Comparison of ENCODE assay signal across 26 cellular contexts in genomic region chrX:106931831-106932491, GRCh38. TPM values are rescaled to one million over a fixed set of nuclear protein-coding genes. Genes with fewer than 3 reads are reported as not detected.
DNase-seq lines count a peak whose midpoint lies in the region; ATAC-seq, FAIRE-seq and TF ChIP-seq lines count a peak whose summit lies in the region.
"Had no signal": no experiment of that assay in that cellular context is flagged by ENCODE, and none has a peak within 500 bp of the region (broad histone marks: within the 10 kb centered on the region; RNA-seq: fewer than 3 reads in every experiment).

No MANE protein-coding gene starts in this region.

- H3K36me3 ChIP-seq in HUES6 (ENCODE audit: control insufficient read depth, insufficient read depth, low read length) = no peaks in the 10 kb centered on the region
- no peaks in the 10 kb centered on the region for H3K36me3 ChIP-seq in fibroblast of lung (ENCODE audit: control insufficient read depth, insufficient read depth, low read length)
- no peaks in the 10 kb centered on the region for H3K36me3 ChIP-seq in muscle layer of duodenum (ENCODE audit: control insufficient read depth in 1 of 2, insufficient read depth in 2 of 2, low read length in 2 of 2)
- no peaks in the 10 kb centered on the region for H3K36me3 ChIP-seq in gastrocnemius medialis
- H3K36me3 ChIP-seq in pancreas = no peaks in the 10 kb centered on the region
- H3K36me3 ChIP-seq: adrenal gland, uterus had no signal

- TF ChIP-seq POLR2A in gastrocnemius medialis (IDR thresholded peaks at IDR 0.05) = no peak

- peaks cover 10% of the 10 kb centered on the region; the same call in 1 of the 2 replicates for H3K4me1 ChIP-seq in HUES6 (ENCODE audit: control insufficient read depth, insufficient read depth, low read length)
- H3K4me1 ChIP-seq in fibroblast of lung (ENCODE audit: control insufficient read depth, extremely low read depth, insufficient read depth, low read length) = peaks cover 5% of the 10 kb centered on the region
- H3K4me1 ChIP-seq in muscle layer of duodenum (ENCODE audit: control insufficient read depth in 1 of 2, insufficient read depth in 2 of 2, low read length in 2 of 2) = peaks cover 0 to 7% of the 10 kb centered on the region in 2 donors
- no peaks in the 10 kb centered on the region for H3K4me1 ChIP-seq in gastrocnemius medialis
- H3K4me1 ChIP-seq in pancreas = peaks cover 0 to 26% (median 6%) of the 10 kb centered on the region in 3 donors
- H3K4me1 ChIP-seq: foreskin keratinocyte, uterus had no signal

- H3K9me3 ChIP-seq in HUES6 (ENCODE audit: control insufficient read depth, insufficient read depth, low read depth, low read length) = no peaks in the 10 kb centered on the region
- no peaks in the 10 kb centered on the region for H3K9me3 ChIP-seq in fibroblast of lung (ENCODE audit: control insufficient read depth, insufficient read depth, low read depth, low read length)
- H3K9me3 ChIP-seq in muscle layer of duodenum (ENCODE audit: control insufficient read depth in 1 of 2, low read length in 2 of 2) = no peaks in the 10 kb centered on the region
- H3K9me3 ChIP-seq in gastrocnemius medialis = no peaks in the 10 kb centered on the region
- H3K9me3 ChIP-seq in pancreas = no peaks in the 10 kb centered on the region
- H3K9me3 ChIP-seq: adrenal gland, uterus had no signal

- no peak overlapping the region for H3K4me2 ChIP-seq in fibroblast of lung (ENCODE audit: extremely low read depth, insufficient read depth, low read length)

- intact Hi-C loops in gastrocnemius medialis (cut with DNase I; ENCODE audit: low total_unique reads) = loop anchor here (5.0 kb wide), 1 partner anchor 35 kb away; no protein-coding TSS in a partner anchor
- intact Hi-C loops in pancreas (cut with DNase I) = no loop called here

- no peak overlapping the region for H2AFZ ChIP-seq in fibroblast of lung (ENCODE audit: low read length)

- no peaks in the 10 kb centered on the region for H4K20me1 ChIP-seq in fibroblast of lung (ENCODE audit: control insufficient read depth, extremely low read depth, insufficient read depth, low read length)

- H3K27me3 ChIP-seq in HUES6 (ENCODE audit: control insufficient read depth, insufficient read depth, low read length) = peaks cover 16% of the 10 kb centered on the region; the same call in 1 of the 2 replicates
- H3K27me3 ChIP-seq in fibroblast of lung (ENCODE audit: control insufficient read depth, insufficient read depth, low read length) = no peaks in the 10 kb centered on the region
- H3K27me3 ChIP-seq in muscle layer of duodenum (ENCODE audit: low read depth, low read length) = no peaks in the 10 kb centered on the region
- no peaks in the 10 kb centered on the region for H3K27me3 ChIP-seq in gastrocnemius medialis
- H3K27me3 ChIP-seq in pancreas = no peaks in the 10 kb centered on the region
- H3K27me3 ChIP-seq: adrenal gland, foreskin keratinocyte, uterus had no signal

- 92 to 95% methylated on average over 3 of the region's 3 CpGs for WGBS in pancreas, 2 donors

- no peaks in the 10 kb centered on the region for H3K79me2 ChIP-seq in fibroblast of lung (ENCODE audit: control insufficient read depth, insufficient read depth, low read length)

- in situ Hi-C loops in ACHN (cut with HindIII; ENCODE audit: low pct_ligation_motif_present, low pct_unique_long_range_greater_than_20kb, low sequenced_read_pairs) (no loop called here), gastrocnemius medialis (cut with MboI; ENCODE audit: low sequenced_read_pairs in 4 of 4) (no loop called here)

- TF ChIP-seq CTCF in fibroblast of lung (conservative IDR thresholded peaks at IDR 0.05 in 1 of 2, IDR thresholded peaks at IDR 0.05 in 1 of 2; ENCODE audit: low read depth in 1 of 2, low read length in 2 of 2) = no peak
- no peak for TF ChIP-seq CTCF in gastrocnemius medialis (IDR thresholded peaks at IDR 0.05 in 4 of 5, conservative IDR thresholded peaks at IDR 0.05 in 1 of 5)
- no peak for TF ChIP-seq CTCF in pancreas (IDR thresholded peaks at IDR 0.05)

- ATAC-seq in gastrocnemius medialis (no peak), pancreas (no peak), GM21381 (IDR thresholded peaks at IDR 0.05; ENCODE audit: unreplicated experiment) (no peak)
- ATAC-seq: foreskin keratinocyte, GM12878 had no signal

- peak; percentile 47 for DNase-seq in ACHN
- DNase-seq in fibroblast of lung (ENCODE audit: low read depth in 2 of 2) = peak in 1 of 2 donors; percentile 54
- no peak for DNase-seq in gastrocnemius medialis
- DNase-seq in pancreas = no peak
- DNase-seq in NCI-H510A (lab: John Stamatoyannopoulos, UW) = no peak
- DNase-seq: activated CD4-positive, alpha-beta T cell treated with anti-CD3 and anti-CD28 coated beads, Interleukin-2, amount 10 ng/mL, durations not matched to agents 7 days and 5 days; activated CD8-positive, alpha-beta memory T cell treated with anti-CD3 and anti-CD28 coated beads, Interleukin-2, amount 50 U/mL, for 4 hours; foreskin keratinocyte; NCI-H1930; stimulated activated CD4-positive, alpha-beta T cell treated with anti-CD3 and anti-CD28 coated beads, Interleukin-12 subunit alpha, Interleukin-12 subunit beta, amount 100 ng/mL, for 4 hours; T-helper 2 cell; uterus had no signal

- peak overlapping the region; percentile 7; the same call in 1 of the 2 replicates for H3K27ac ChIP-seq in HUES6 (ENCODE audit: low read depth, low read length)
- H3K27ac ChIP-seq in fibroblast of lung (ENCODE audit: insufficient read depth, low read length) = peak overlapping the region; percentile 14
- peak overlapping the region; percentile 54 for H3K27ac ChIP-seq in muscle layer of duodenum (ENCODE audit: low read length)
- no peak overlapping the region for H3K27ac ChIP-seq in gastrocnemius medialis
- H3K27ac ChIP-seq in pancreas = peak overlapping the region in 1 of 4 donors; percentile 57
- H3K27ac ChIP-seq: C4-2B, epithelial cell of prostate, foreskin keratinocyte, uterus had no signal

- peak overlapping the region; percentile 76 for H3K9ac ChIP-seq in HUES6 (ENCODE audit: low read length)
- no peak overlapping the region for H3K9ac ChIP-seq in fibroblast of lung (ENCODE audit: insufficient read depth, low read length)

- no peak for FAIRE-seq in pancreas (lab: Jason Lieb, UNC)
- FAIRE-seq: GM12878, H54 had no signal

- H3K4me3 ChIP-seq in HUES6 (ENCODE audit: low read depth, low read length) = no peak overlapping the region
- no peak overlapping the region for H3K4me3 ChIP-seq in fibroblast of lung (replicated peaks in 1 of 4; ENCODE audit: control extremely low read depth in 1 of 4, insufficient read depth in 1 of 4, low read depth in 3 of 4, low read length in 4 of 4)
- no peak overlapping the region for H3K4me3 ChIP-seq in muscle layer of duodenum (ENCODE audit: low read depth in 1 of 2, low read length in 2 of 2)
- no peak overlapping the region for H3K4me3 ChIP-seq in gastrocnemius medialis
- H3K4me3 ChIP-seq in pancreas = no peak overlapping the region
- H3K4me3 ChIP-seq: adrenal gland, GM12878, uterus had no signal

RNA-seq across cellular contexts. Expression of gene CLDN2, which starts 11.8 kb away (rescaled TPM):
- total RNA-seq in fibroblast of lung (not detected in 2 replicates), gastrocnemius medialis (under 1 TPM in 1 of 4 donors, not detected in 3; 0.16 TPM), pancreas (10 to 100 TPM in 2 of 6 donors, 1 to 10 TPM in 4; 1.4 to 29.3 (median 7.5) TPM)
- polyA plus RNA-seq in fibroblast of lung (0.02 TPM in 1 of 2 replicates, not detected in the other), pancreas (1 to 10 TPM; 1.7 to 1.9 TPM)
- 0.06 and 0.15 TPM in 2 replicates for polyA plus RNA-seq in fibroblast of lung (2012)
- polyA minus RNA-seq in fibroblast of lung (ENCODE audit: low replicate concordance) = not detected in 2 replicates
- total RNA-seq: activated CD4-positive, alpha-beta T cell treated with anti-CD3 and anti-CD28 coated beads, Interleukin-2, amount 10 ng/mL, durations not matched to agents 7 days and 5 days; cardiac septum; dermis microvascular lymphatic vessel endothelial cell; foreskin keratinocyte; mesothelial cell of epicardium; pulmonary artery endothelial cell had no signal
- polyA plus RNA-seq: foreskin keratinocyte, GM12878, neural cell had no signal

RNA-seq across cellular contexts. Expression of gene RIPPLY1, which starts 28.8 kb away (rescaled TPM):
- not detected in 2 replicates for total RNA-seq in fibroblast of lung
- not detected in 2 replicates for polyA plus RNA-seq in fibroblast of lung
- polyA plus RNA-seq in fibroblast of lung (2012) = not detected in 2 replicates
- not detected in 2 replicates for polyA minus RNA-seq in fibroblast of lung (ENCODE audit: low replicate concordance)
- not detected for total RNA-seq in gastrocnemius medialis
- not detected for total RNA-seq in pancreas
- polyA plus RNA-seq in pancreas = under 1 TPM in 1 of 2 donors, not detected in 1; 0.23 TPM
- total RNA-seq: activated CD4-positive, alpha-beta T cell treated with anti-CD3 and anti-CD28 coated beads, Interleukin-2, amount 10 ng/mL, durations not matched to agents 7 days and 5 days; cardiac septum; dermis microvascular lymphatic vessel endothelial cell; foreskin keratinocyte; GM12878; mesothelial cell of epicardium; pulmonary artery endothelial cell; uterus had no signal
- polyA plus RNA-seq: AG04450, foreskin keratinocyte, GM12878 had no signal

Comparison
In these comparisons a context has a peak if more than half of its experiments do, and no peak if none do; other contexts are left out.
1. H3K27ac ChIP-seq: peak in HUES6 (single experiment), fibroblast of lung (single experiment) and muscle layer of duodenum (single experiment); none in gastrocnemius medialis (0 of 4).